Comparison of ENCODE assay signal across 9 cellular contexts in the genomic region with DNA sequence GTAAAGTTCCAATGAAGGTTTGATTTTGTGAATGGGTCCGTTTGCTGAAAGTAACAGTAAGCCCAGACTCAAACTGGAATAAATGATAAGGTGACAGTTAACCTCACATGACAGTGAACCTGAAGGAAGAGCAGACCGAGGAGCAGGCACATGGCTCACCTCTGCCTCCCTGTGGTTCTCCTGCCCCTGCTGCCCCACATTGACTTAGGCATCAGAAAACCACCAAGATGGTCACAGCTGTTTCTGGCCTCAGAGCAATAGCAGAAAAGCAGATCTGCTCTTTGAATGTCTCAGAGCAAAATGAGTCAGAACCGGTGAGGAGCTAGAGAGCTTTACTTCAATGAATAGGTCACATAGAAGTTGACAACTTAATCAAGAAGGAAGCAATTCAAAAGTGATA.
A peak's percentile ranks its signal among the peaks of the same experiment; 100 is the strongest.
DNase-seq lines count a peak whose midpoint lies in the region; ATAC-seq, FAIRE-seq and TF ChIP-seq lines count a peak whose summit lies in the region.
"Had no signal": no experiment of that assay in that cellular context is flagged by ENCODE, and none has a peak within 500 bp of the region (broad histone marks: within the 10 kb centered on the region; RNA-seq: fewer than 3 reads in every experiment).

No MANE protein-coding gene starts in this region.

- 25 to 53% methylated on average over 3 of the region's 3 CpGs for whole genome bisulfite sequencing in upper lobe of left lung, 2 donors

- H3K4me3 ChIP-seq in HFF-Myc (replicated peaks; ENCODE audit: low read depth, low read length) (no peak overlapping the region), kidney (ENCODE audit: low read length in 2 of 2) (no peak overlapping the region), upper lobe of left lung (no peak overlapping the region)
- H3K4me3 ChIP-seq: thyroid gland had no signal

- FAIRE-seq in kidney (lab: Jason Lieb, UNC): no peak

- ATAC-seq in upper lobe of left lung (ENCODE audit: low FRiP score in 2 of 2): no peak

- H3K36me3 ChIP-seq in kidney (ENCODE audit: control insufficient read depth in 1 of 2, insufficient read depth in 2 of 2, low read length in 2 of 2) (no peaks in the 10 kb centered on the region), upper lobe of left lung (no peaks in the 10 kb centered on the region)
- H3K36me3 ChIP-seq: thyroid gland had no signal

- H3K27ac ChIP-seq in kidney (ENCODE audit: low read depth in 2 of 2, low read length in 2 of 2) (no peak overlapping the region), upper lobe of left lung (no peak overlapping the region)
- H3K27ac ChIP-seq: thyroid gland had no signal

- no peak overlapping the region for H3K9ac ChIP-seq in kidney (ENCODE audit: low read length in 2 of 2)

- no peaks in the 10 kb centered on the region for H3K27me3 ChIP-seq in upper lobe of left lung
- H3K27me3 ChIP-seq: thyroid gland had no signal

- TF ChIP-seq POLR2A in upper lobe of left lung (IDR thresholded peaks at IDR 0.05): no peak

- H3K4me1 ChIP-seq in kidney (ENCODE audit: control insufficient read depth in 1 of 2, insufficient read depth in 1 of 2, low read depth in 1 of 2, low read length in 2 of 2) (no peaks in the 10 kb centered on the region), upper lobe of left lung (no peaks in the 10 kb centered on the region)
- H3K4me1 ChIP-seq: thyroid gland had no signal

- intact Hi-C loops in kidney (cut with DNase I): no loop called here

- peak; percentile 3 for TF ChIP-seq CTCF in HFF-Myc (IDR thresholded peaks at IDR 0.05; ENCODE audit: low read depth, low read length, missing control alignments)
- peak; percentile 38 for TF ChIP-seq CTCF in kidney (IDR thresholded peaks at IDR 0.05; ENCODE audit: borderline replicate concordance, extremely low read depth, insufficient read depth)
- TF ChIP-seq CTCF in upper lobe of left lung (IDR thresholded peaks at IDR 0.05): no peak

- no peaks in the 10 kb centered on the region for H3K9me3 ChIP-seq in kidney (ENCODE audit: control insufficient read depth in 1 of 2, low read length in 2 of 2)
- H3K9me3 ChIP-seq in upper lobe of left lung: no peaks in the 10 kb centered on the region
- H3K9me3 ChIP-seq: thyroid gland had no signal

- peak; percentile 63 for DNase-seq in DMS53 treated with DMSO at 0.1 percent for 48 hours (lab: John Stamatoyannopoulos, UW; ENCODE audit: unreplicated experiment)
- no peak for DNase-seq in HFF-Myc (ENCODE audit: extremely low read depth, low read depth)
- peak; percentile 1 for DNase-seq in RKO (ENCODE audit: low spot score)
- no peak for DNase-seq in kidney
- DNase-seq in NCI-H2227 (lab: John Stamatoyannopoulos, UW; ENCODE audit: unreplicated experiment): no peak
- no peak for DNase-seq in AG08395 (ENCODE audit: low spot score)
- DNase-seq in upper lobe of left lung: no peak
- DNase-seq in activated T-cell treated with anti-CD3 and anti-CD28 coated beads, Interleukin-2, amount 50 U/mL, for 1 hour: no peak
- DNase-seq: thyroid gland had no signal

- no peak for TF ChIP-seq EP300 in upper lobe of left lung (IDR thresholded peaks at IDR 0.05)

Comparison
In these comparisons a context has a peak if more than half of its experiments do, and no peak if none do; other contexts are left out.
1. DNase-seq: peak in DMS53 treated with DMSO at 0.1 percent for 48 hours (single experiment) and RKO (single experiment); none in HFF-Myc (single experiment), kidney (single experiment), NCI-H2227 (single experiment), AG08395 (single experiment), upper lobe of left lung (0 of 2) and activated T-cell treated with anti-CD3 and anti-CD28 coated beads, Interleukin-2, amount 50 U/mL, for 1 hour (single experiment).
2. CTCF ChIP-seq: peak in HFF-Myc (single experiment) and kidney (single experiment); none in upper lobe of left lung (0 of 6).